In genomic region chr2:215432759-215433594, GRCh38 we compare ENCODE assay signal across 12 cellular contexts. TPM values are rescaled to one million over a fixed set of nuclear protein-coding genes. Genes with fewer than 3 reads are reported as not detected.
DNase-seq lines count a peak whose midpoint lies in the region; ATAC-seq and TF ChIP-seq lines count a peak whose summit lies in the region.
"Had no signal": no experiment of that assay in that cellular context is flagged by ENCODE, and none has a peak within 500 bp of the region (broad histone marks: within the 10 kb centered on the region; RNA-seq: fewer than 3 reads in every experiment).

No MANE protein-coding gene starts in this region.

- H3K27me3 ChIP-seq in AG04450 (ENCODE audit: control insufficient read depth, insufficient read depth, low read length) (no peaks in the 10 kb centered on the region), ascending aorta (no peaks in the 10 kb centered on the region), trophoblast cell (ENCODE audit: insufficient read depth, low read length) (no peaks in the 10 kb centered on the region)
- peaks cover 33% of the 10 kb centered on the region for H3K27me3 ChIP-seq in CD4-positive, alpha-beta memory T cell (ENCODE audit: insufficient read depth, low read length)

- no peak overlapping the region for H3K4ac ChIP-seq in trophoblast cell (ENCODE audit: low read depth, low read length)

- TF ChIP-seq CTCF in AG04450 (IDR thresholded peaks at IDR 0.05; ENCODE audit: low read depth, low read length), result no peak
- no peak for TF ChIP-seq CTCF in ascending aorta (IDR thresholded peaks at IDR 0.05)
- TF ChIP-seq CTCF in fibroblast of pulmonary artery (IDR thresholded peaks at IDR 0.05; ENCODE audit: low read length, missing control alignments), result no peak

- DNase-seq in AG04450 (ENCODE audit: low read depth, low spot score), result no peak
- no peak for DNase-seq in ascending aorta (ENCODE audit: low spot score in 2 of 2)
- peak; percentile 64 for DNase-seq in fibroblast of pulmonary artery (ENCODE audit: low read depth)
- no peak for DNase-seq in trophoblast cell
- no peak for DNase-seq in T-helper 1 cell
- DNase-seq in CD4-positive, alpha-beta memory T cell, result no peak
- DNase-seq in KG1 (lab: John Stamatoyannopoulos, UW), result no peak
- DNase-seq: cerebellar nuclear complex; head of caudate nucleus; NCI-H2081; NK-92 treated with Interleukin-12 subunit alpha and Interleukin-12 subunit beta, amount 100 ng/mL, for 24 hours had no signal

- H3K9me3 ChIP-seq in AG04450 (ENCODE audit: control insufficient read depth, insufficient read depth, low read length) (no peaks in the 10 kb centered on the region; the same call in 1 of the 2 replicates), ascending aorta (no peaks in the 10 kb centered on the region), trophoblast cell (ENCODE audit: insufficient read depth, low read depth, low read length) (no peaks in the 10 kb centered on the region)
- H3K9me3 ChIP-seq in CD4-positive, alpha-beta memory T cell (ENCODE audit: control insufficient read depth in 1 of 2, low read length in 2 of 2), result no peaks in the 10 kb centered on the region

- H3K14ac ChIP-seq in trophoblast cell (ENCODE audit: low read length), result no peak overlapping the region

- H4K12ac ChIP-seq in trophoblast cell (ENCODE audit: low read depth, low read length), result no peak overlapping the region

- POLR2A ChIA-PET in AG04450 (lab: Yijun Ruan, JAX), result interaction anchor here (0.9 to 1.3 kb wide), 5 partner anchors 9 to 268 kb away, joined by 3 to 8 read pairs (median 4); no protein-coding TSS in a partner anchor
- POLR2A ChIA-PET in CD4-positive, alpha-beta memory T cell (lab: Charles Lee; ENCODE audit: partially characterized antibody), result no interaction called here

- H3K4me2 ChIP-seq in trophoblast cell (ENCODE audit: low read length), result peak overlapping the region; percentile 60

- H3K79me1 ChIP-seq in trophoblast cell (ENCODE audit: low read length), result peaks cover 15% of the 10 kb centered on the region

- peaks cover 0 to 4% of the 10 kb centered on the region in 2 donors for H3K36me3 Mint-ChIP-seq in CD4-positive, alpha-beta memory T cell

- H3K27me3 Mint-ChIP-seq in CD4-positive, alpha-beta memory T cell, result peaks cover 54 to 63% of the 10 kb centered on the region in 2 donors

- H3K18ac ChIP-seq in trophoblast cell (ENCODE audit: low read length), result no peak overlapping the region

- no peak overlapping the region for H3K27ac Mint-ChIP-seq in CD4-positive, alpha-beta memory T cell

- no peak overlapping the region for H3K23ac ChIP-seq in trophoblast cell (ENCODE audit: low read length)

- no peak overlapping the region for H4K91ac ChIP-seq in trophoblast cell (ENCODE audit: low read depth, low read length)

- CTCF ChIA-PET in AG04450 (lab: Charles Lee), result interaction anchor here (0.7 to 1.7 kb wide), 3 partner anchors 22 to 486 kb away, joined by 3 to 5 read pairs (median 3); no protein-coding TSS in a partner anchor
- CTCF ChIA-PET in CD4-positive, alpha-beta memory T cell (lab: Charles Lee; ENCODE audit: partially characterized antibody), result no interaction called here

- no peak overlapping the region for H2BK120ac ChIP-seq in trophoblast cell (ENCODE audit: insufficient read depth, low read length, poor library complexity)

- H3K9me3 Mint-ChIP-seq in CD4-positive, alpha-beta memory T cell, result peaks cover 0 to 4% (median 1%) of the 10 kb centered on the region in 8 donors

- no CpG with 5 or more reads among the region's 8 CpGs for WGBS in trophoblast cell (ENCODE audit: extremely low coverage, insufficient coverage, insufficient read length)

- H3K9ac ChIP-seq in trophoblast cell (ENCODE audit: low read length), result peak overlapping the region; percentile 2

- peaks cover 26 to 52% of the 10 kb centered on the region in 2 donors for H3K36me3 ChIP-seq in ascending aorta
- peaks cover 14 to 33% of the 10 kb centered on the region in 2 experiments for H3K36me3 ChIP-seq in trophoblast cell (ENCODE audit: control insufficient read depth in 1 of 2, insufficient read depth in 2 of 2, low read length in 2 of 2)
- H3K36me3 ChIP-seq in CD4-positive, alpha-beta memory T cell (ENCODE audit: insufficient read depth, low read length), result no peaks in the 10 kb centered on the region

- H3K4me3 ChIP-seq in AG04450 (ENCODE audit: low read depth, low read length) (peak overlapping the region; percentile 89), ascending aorta (peak overlapping the region; percentile 80), fibroblast of pulmonary artery (replicated peaks; ENCODE audit: low read depth, low read length) (peak overlapping the region; percentile 90), trophoblast cell (ENCODE audit: low read depth, low read length) (peak overlapping the region; percentile 45)
- H3K4me3 ChIP-seq in CD4-positive, alpha-beta memory T cell (ENCODE audit: low read length in 2 of 2), result no peak overlapping the region

- H3K27ac ChIP-seq in AG04450 (ENCODE audit: low read depth, low read length) (peak overlapping the region; percentile 58), ascending aorta (peak overlapping the region; percentile 82 to 88), trophoblast cell (ENCODE audit: low read depth, low read length) (peak overlapping the region; percentile 31)
- H3K27ac ChIP-seq in CD4-positive, alpha-beta memory T cell (ENCODE audit: low read depth, low read length), result no peak overlapping the region

- intact Hi-C loops in ascending aorta (cut with DNase I), result no loop called here
- intact Hi-C loops in CD4-positive, alpha-beta memory T cell (cut with micrococcal nuclease), result no loop called here

- no peak overlapping the region for H2AK5ac ChIP-seq in trophoblast cell (ENCODE audit: low read length)

- no peak overlapping the region for H2AFZ ChIP-seq in trophoblast cell (ENCODE audit: insufficient read depth, low read length, poor library complexity)

- H4K8ac ChIP-seq in trophoblast cell (ENCODE audit: low read depth, low read length), result no peak overlapping the region

- no peak overlapping the region for H3K4me3 Mint-ChIP-seq in CD4-positive, alpha-beta memory T cell

- no peak overlapping the region for H2BK12ac ChIP-seq in trophoblast cell (ENCODE audit: low read length)

- H3K4me1 ChIP-seq in ascending aorta (peaks cover 6 to 16% of the 10 kb centered on the region in 2 donors), trophoblast cell (ENCODE audit: control insufficient read depth in 1 of 2, insufficient read depth in 2 of 2, low read length in 2 of 2) (peaks cover 6 to 9% of the 10 kb centered on the region in 2 experiments)
- H3K4me1 ChIP-seq in CD4-positive, alpha-beta memory T cell (ENCODE audit: insufficient read depth, low read length), result peaks cover 19% of the 10 kb centered on the region

- ATAC-seq in HG02938 (IDR thresholded peaks at IDR 0.05; ENCODE audit: unreplicated experiment), result no peak

- H3K79me2 ChIP-seq in trophoblast cell (ENCODE audit: control insufficient read depth, insufficient read depth, low read length, poor library complexity), result peaks cover 14% of the 10 kb centered on the region

- H2BK5ac ChIP-seq in trophoblast cell (ENCODE audit: low read depth, low read length, poor library complexity), result no peak overlapping the region

- peaks cover 14 to 27% (median 17%) of the 10 kb centered on the region in 4 donors for H3K4me1 Mint-ChIP-seq in CD4-positive, alpha-beta memory T cell

RNA-seq across cellular contexts. Expression of gene FN1, which starts 2.9 kb away (rescaled TPM):
- polyA plus RNA-seq in AG04450 (2011; rRNA removed), result 6,646 and 8,374 TPM in 2 replicates
- 8,900 and 10,922 TPM in 2 replicates for polyA minus RNA-seq in AG04450 (2011; rRNA and poly(A)+ RNA removed)
- total RNA-seq in ascending aorta, result 5,098 TPM
- polyA plus RNA-seq in trophoblast cell (2013), result 3,568 and 4,026 TPM in 2 replicates
- total RNA-seq in CD4-positive, alpha-beta memory T cell, result not detected
- polyA plus RNA-seq in CD4-positive, alpha-beta memory T cell, result 1 to 10 TPM in 1 of 2 donors, under 1 TPM in 1; 0.38 to 1.2 TPM

Comparison
In these comparisons a context has a peak if more than half of its experiments do, and no peak if none do; other contexts are left out.
1. H3K4me3 ChIP-seq: peak in AG04450 (single experiment), ascending aorta (2 of 2), fibroblast of pulmonary artery (single experiment) and trophoblast cell (single experiment); none in CD4-positive, alpha-beta memory T cell (0 of 2).
2. RNA of gene FN1, which starts 2.9 kb away (total RNA-seq): 5,098 TPM in ascending aorta (single experiment); not detected in CD4-positive, alpha-beta memory T cell; every median in the first group is over 1,000 times any median in the second.